In genomic region chr3:14127516-14128161, GRCh38 we compare ENCODE assay signal across 14 cellular contexts. TPM values are rescaled to one million over a fixed set of nuclear protein-coding genes. Genes with fewer than 3 reads are reported as not detected.
DNase-seq lines count a peak whose midpoint lies in the region; ATAC-seq and TF ChIP-seq lines count a peak whose summit lies in the region.
"Had no signal": no experiment of that assay in that cellular context is flagged by ENCODE, and none has a peak within 500 bp of the region (broad histone marks: within the 10 kb centered on the region; RNA-seq: fewer than 3 reads in every experiment).

No MANE protein-coding gene starts in this region.

- H3F3A ChIP-seq in neural progenitor cell (ENCODE audit: low read depth) = peaks cover 12% of the 10 kb centered on the region

- no peak for DNase-seq in stimulated activated naive CD8-positive, alpha-beta T cell treated with anti-CD3 and anti-CD28 coated beads, Interleukin-15, amount 100 ng/mL, for 72 hours
- DNase-seq in coronary artery (ENCODE audit: low spot score) (no peak), neural progenitor cell (ENCODE audit: low spot score) (no peak), germinal center (ENCODE audit: low spot score) (no peak), hepatocyte (ENCODE audit: low spot score) (no peak), anterior cingulate cortex (lab: John Stamatoyannopoulos, UW) (no peak)
- DNase-seq: heart left ventricle, MG63, ovary had no signal

- H3K4me3 ChIP-seq in coronary artery = peak overlapping the region; percentile 78
- no peak overlapping the region for H3K4me3 ChIP-seq in neural progenitor cell
- no peak overlapping the region for H3K4me3 ChIP-seq in hepatocyte
- H3K4me3 ChIP-seq: MG63, SK-N-MC had no signal

- no peaks in the 10 kb centered on the region for H3K9me2 ChIP-seq in hepatocyte (replicated peaks; ENCODE audit: insufficient read depth)

- H3K4me2 ChIP-seq in neural progenitor cell = no peak overlapping the region
- no peak overlapping the region for H3K4me2 ChIP-seq in hepatocyte

- peaks cover 19% of the 10 kb centered on the region for H4K20me1 ChIP-seq in neural progenitor cell (ENCODE audit: low read depth)
- H4K20me1 ChIP-seq in hepatocyte (ENCODE audit: insufficient read depth, poor library complexity, severe bottlenecking) = peaks cover 22% of the 10 kb centered on the region

- H3K36me3 Mint-ChIP-seq in stimulated activated naive CD8-positive, alpha-beta T cell treated with anti-CD3 and anti-CD28 coated beads, Interleukin-15, Interleukin-2, amounts not matched to agents 100 ng/mL and 50 ng/mL, for 24 hours (ENCODE audit: low read depth) = peaks cover 61% of the 10 kb centered on the region
- H3K36me3 Mint-ChIP-seq in neural progenitor cell = peaks cover 30% of the 10 kb centered on the region

- ATAC-seq in stimulated activated naive CD8-positive, alpha-beta T cell treated with anti-CD3 and anti-CD28 coated beads, Interleukin-15, amount 100 ng/mL, for 72 hours = no peak
- ATAC-seq in esophagus mucosa = no peak
- ATAC-seq: heart left ventricle, left lobe of liver had no signal

- TF ChIP-seq CTCF in coronary artery (IDR thresholded peaks at IDR 0.05) (no peak), neural progenitor cell (IDR thresholded peaks at IDR 0.05) (no peak), hepatocyte (IDR thresholded peaks at IDR 0.05; ENCODE audit: poor library complexity) (no peak)

- peak overlapping the region; percentile 94 to 95 for H3K27ac ChIP-seq in coronary artery
- no peak overlapping the region for H3K27ac ChIP-seq in neural progenitor cell
- no peak overlapping the region for H3K27ac ChIP-seq in hepatocyte
- H3K27ac ChIP-seq: ovary, SK-N-MC had no signal

- no peak overlapping the region for H3K9ac ChIP-seq in neural progenitor cell

- H3K27me3 Mint-ChIP-seq in stimulated activated naive CD8-positive, alpha-beta T cell treated with anti-CD3 and anti-CD28 coated beads, Interleukin-15, Interleukin-2, amounts not matched to agents 100 ng/mL and 50 ng/mL, for 24 hours = no peaks in the 10 kb centered on the region
- H3K27me3 Mint-ChIP-seq in stimulated activated naive CD8-positive, alpha-beta T cell treated with anti-CD3 and anti-CD28 coated beads, Interleukin-15, amount 100 ng/mL, for 72 hours = no peaks in the 10 kb centered on the region
- H3K27me3 Mint-ChIP-seq in neural progenitor cell (ENCODE audit: insufficient read depth, low read depth) = no peaks in the 10 kb centered on the region

- H3K9me3 Mint-ChIP-seq in stimulated activated naive CD8-positive, alpha-beta T cell treated with anti-CD3 and anti-CD28 coated beads, Interleukin-15, Interleukin-2, amounts not matched to agents 100 ng/mL and 50 ng/mL, for 24 hours = no peaks in the 10 kb centered on the region
- no peaks in the 10 kb centered on the region for H3K9me3 Mint-ChIP-seq in stimulated activated naive CD8-positive, alpha-beta T cell treated with anti-CD3 and anti-CD28 coated beads, Interleukin-15, amount 100 ng/mL, for 72 hours
- H3K9me3 Mint-ChIP-seq in neural progenitor cell = no peaks in the 10 kb centered on the region

- no peaks in the 10 kb centered on the region for H3K36me3 ChIP-seq in neural progenitor cell
- H3K36me3 ChIP-seq in hepatocyte (replicated peaks; ENCODE audit: insufficient read depth, low read depth) = no peaks in the 10 kb centered on the region
- H3K36me3 ChIP-seq: breast epithelium, ovary had no signal

- H3K9me3 ChIP-seq in neural progenitor cell (ENCODE audit: low read depth) = no peaks in the 10 kb centered on the region
- no peaks in the 10 kb centered on the region for H3K9me3 ChIP-seq in hepatocyte (ENCODE audit: low read depth)
- H3K9me3 ChIP-seq: breast epithelium, heart left ventricle, ovary had no signal

- H3K4me1 Mint-ChIP-seq in stimulated activated naive CD8-positive, alpha-beta T cell treated with anti-CD3 and anti-CD28 coated beads, Interleukin-15, Interleukin-2, amounts not matched to agents 100 ng/mL and 50 ng/mL, for 24 hours (ENCODE audit: low read depth) = peaks cover 42% of the 10 kb centered on the region
- H3K4me1 Mint-ChIP-seq in stimulated activated naive CD8-positive, alpha-beta T cell treated with anti-CD3 and anti-CD28 coated beads, Interleukin-15, amount 100 ng/mL, for 72 hours = peaks cover 42% of the 10 kb centered on the region
- peaks cover 20% of the 10 kb centered on the region for H3K4me1 Mint-ChIP-seq in neural progenitor cell

- no peak overlapping the region for H3K27ac Mint-ChIP-seq in stimulated activated naive CD8-positive, alpha-beta T cell treated with anti-CD3 and anti-CD28 coated beads, Interleukin-15, Interleukin-2, amounts not matched to agents 100 ng/mL and 50 ng/mL, for 24 hours
- no peak overlapping the region for H3K27ac Mint-ChIP-seq in stimulated activated naive CD8-positive, alpha-beta T cell treated with anti-CD3 and anti-CD28 coated beads, Interleukin-15, amount 100 ng/mL, for 72 hours
- H3K27ac Mint-ChIP-seq in neural progenitor cell = no peak overlapping the region

- peak overlapping the region; percentile 13 for H3K4me3 Mint-ChIP-seq in stimulated activated naive CD8-positive, alpha-beta T cell treated with anti-CD3 and anti-CD28 coated beads, Interleukin-15, Interleukin-2, amounts not matched to agents 100 ng/mL and 50 ng/mL, for 24 hours
- no peak overlapping the region for H3K4me3 Mint-ChIP-seq in stimulated activated naive CD8-positive, alpha-beta T cell treated with anti-CD3 and anti-CD28 coated beads, Interleukin-15, amount 100 ng/mL, for 72 hours
- H3K4me3 Mint-ChIP-seq in neural progenitor cell = peak overlapping the region; percentile 30

- H3K27me3 ChIP-seq in neural progenitor cell = peaks cover 3% of the 10 kb centered on the region
- no peaks in the 10 kb centered on the region for H3K27me3 ChIP-seq in hepatocyte
- H3K27me3 ChIP-seq: breast epithelium, heart left ventricle, MG63, ovary had no signal

- H3K79me2 ChIP-seq in neural progenitor cell (ENCODE audit: low read depth) (peaks cover 29% of the 10 kb centered on the region), hepatocyte (peaks cover 56% of the 10 kb centered on the region)

- WGBS in hepatocyte (ENCODE audit: low lambda C conversion rate, missing lambda C conversion rate) = 98% methylated on average over 12 of the region's 12 CpGs

- H2AFZ ChIP-seq in neural progenitor cell (replicated peaks) (no peak overlapping the region), hepatocyte (no peak overlapping the region)

- no peaks in the 10 kb centered on the region for H3K4me1 ChIP-seq in neural progenitor cell
- H3K4me1 ChIP-seq in hepatocyte (ENCODE audit: insufficient read depth) = peaks cover 17% of the 10 kb centered on the region

RNA-seq across cellular contexts. Expression of gene TMEM43, which starts 2.8 kb away (rescaled TPM):
- total RNA-seq in neural progenitor cell (ENCODE audit: low replicate concordance) (19.7 and 22.0 TPM in 2 replicates), hepatocyte (66.4 and 73.1 TPM in 2 replicates), esophagus mucosa (55.7 TPM)
- 52.7 and 59.4 TPM in 2 replicates for polyA plus RNA-seq in hepatocyte

RNA-seq across cellular contexts. Expression of gene CHCHD4, which starts 3.0 kb away (rescaled TPM):
- total RNA-seq in neural progenitor cell (ENCODE audit: low replicate concordance) (7.6 and 9.2 TPM in 2 replicates), hepatocyte (14.6 and 15.2 TPM in 2 replicates), esophagus mucosa (13.0 TPM)
- polyA plus RNA-seq in hepatocyte = 21.8 and 22.8 TPM in 2 replicates

RNA-seq across cellular contexts. Expression of gene XPC, which starts 50.8 kb away (rescaled TPM):
- total RNA-seq in neural progenitor cell (ENCODE audit: low replicate concordance) = 33.4 and 44.1 TPM in 2 replicates
- total RNA-seq in hepatocyte = 28.6 and 29.5 TPM in 2 replicates
- polyA plus RNA-seq in hepatocyte = 27.3 and 27.4 TPM in 2 replicates
- total RNA-seq in esophagus mucosa = 13.4 TPM

RNA-seq across cellular contexts. Expression of gene LSM3, which starts 51.0 kb away (rescaled TPM):
- total RNA-seq in neural progenitor cell (ENCODE audit: low replicate concordance) (20.9 and 36.2 TPM in 2 replicates), hepatocyte (10.5 and 12.4 TPM in 2 replicates), esophagus mucosa (10.3 TPM)
- polyA plus RNA-seq in hepatocyte = 22.1 and 26.4 TPM in 2 replicates

Comparison
In these comparisons a context has a peak if more than half of its experiments do, and no peak if none do; other contexts are left out.
1. H3K4me3 Mint-ChIP-seq: peak in stimulated activated naive CD8-positive, alpha-beta T cell treated with anti-CD3 and anti-CD28 coated beads, Interleukin-15, Interleukin-2, amounts not matched to agents 100 ng/mL and 50 ng/mL, for 24 hours (single experiment) and neural progenitor cell (single experiment); none in stimulated activated naive CD8-positive, alpha-beta T cell treated with anti-CD3 and anti-CD28 coated beads, Interleukin-15, amount 100 ng/mL, for 72 hours (0 of 2).
2. H3K27ac ChIP-seq: peak in coronary artery (2 of 2); none in neural progenitor cell (single experiment) and hepatocyte (single experiment).